In the genomic region with DNA sequence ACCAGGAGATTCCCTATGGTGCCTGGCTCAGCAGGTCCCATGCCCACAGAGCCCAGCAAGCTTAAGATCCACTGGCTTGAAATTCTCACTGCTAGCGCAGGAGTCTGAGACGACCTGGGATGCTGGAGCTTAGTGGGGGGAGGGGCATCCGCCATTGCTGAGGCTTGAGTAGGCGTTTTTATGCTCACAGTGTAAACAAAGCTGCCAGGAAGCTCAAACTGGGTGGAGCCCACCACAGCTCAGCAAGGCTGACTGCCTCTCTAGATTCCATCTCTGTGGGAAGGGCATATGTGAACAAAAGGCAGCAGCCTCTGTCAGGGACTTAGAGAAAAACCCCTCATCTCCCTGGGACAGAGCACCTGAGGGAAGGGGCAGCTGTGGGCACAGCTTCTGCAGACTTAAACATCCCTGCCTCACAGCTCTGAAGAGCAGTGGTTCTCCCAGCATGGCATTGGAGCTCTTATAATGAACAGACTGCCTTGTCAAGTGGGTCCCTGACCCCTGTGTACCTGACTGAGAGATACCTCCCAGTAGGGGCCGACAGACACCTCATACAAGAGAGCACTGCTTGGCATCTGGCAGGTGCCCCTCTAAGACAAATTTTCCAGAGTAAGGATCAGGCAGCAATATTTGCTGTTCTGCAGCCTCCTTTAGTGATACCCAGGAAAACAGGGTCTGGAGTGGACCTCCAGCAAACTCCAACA, we compare ENCODE assay signal across 1 cellular context.
TF ChIP-seq lines count a peak whose summit lies in the region.

No MANE protein-coding gene starts in this region.

TF ChIP-seq in H1, 55 proteins besides CTCF, POLR2A, EP300 and RAD21:
- TF ChIP-seq, protein P1, sequence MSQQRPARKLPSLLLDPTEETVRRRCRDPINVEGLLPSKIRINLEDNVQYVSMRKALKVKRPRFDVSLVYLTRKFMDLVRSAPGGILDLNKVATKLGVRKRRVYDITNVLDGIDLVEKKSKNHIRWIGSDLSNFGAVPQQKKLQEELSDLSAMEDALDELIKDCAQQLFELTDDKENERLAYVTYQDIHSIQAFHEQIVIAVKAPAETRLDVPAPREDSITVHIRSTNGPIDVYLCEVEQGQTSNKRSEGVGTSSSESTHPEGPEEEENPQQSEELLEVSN (IDR thresholded peaks at IDR 0.05), result no peak
- TF ChIP-seq KDM1A (IDR thresholded peaks at IDR 0.05; ENCODE audit: borderline replicate concordance, low read length) (0 out of 2 replicates have a peak, but pooled peaks have one; percentile 12), ZNF274 (IDR thresholded peaks at IDR 0.05; ENCODE audit: borderline replicate concordance, extremely low read depth, low read length) (no peak), CTBP2 (IDR thresholded peaks at IDR 0.05; ENCODE audit: borderline replicate concordance, insufficient read depth, insufficient read length, low read length) (no peak), CREB1 (IDR thresholded peaks at IDR 0.05) (peak; percentile 37; the same call in 1 of the 2 replicates), ASH2L (IDR thresholded peaks at IDR 0.05; ENCODE audit: low read length) (no peak), SP1 (IDR thresholded peaks at IDR 0.05; ENCODE audit: low read depth, low read length) (peak; percentile 49; the same call in 1 of the 2 replicates), TEAD4 (IDR thresholded peaks at IDR 0.05; ENCODE audit: low read depth, low read length) (no peak), SUZ12 (IDR thresholded peaks at IDR 0.05; ENCODE audit: low read length) (no peak), KDM5A (IDR thresholded peaks at IDR 0.05; ENCODE audit: low read length) (no peak), BACH1 (IDR thresholded peaks at IDR 0.05; ENCODE audit: low read length) (no peak), TCF12 (IDR thresholded peaks at IDR 0.05; ENCODE audit: low read depth, low read length) (no peak), BRCA1 (IDR thresholded peaks at IDR 0.05; ENCODE audit: low read depth, low read length) (no peak), TAF1 (IDR thresholded peaks at IDR 0.05; ENCODE audit: low read depth, low read length) (peak; percentile 23; the same call in 1 of the 2 replicates), SIN3A (conservative IDR thresholded peaks at IDR 0.05 in 1 of 2, IDR thresholded peaks at IDR 0.05 in 1 of 2; ENCODE audit: low read depth in 1 of 2, low read length in 2 of 2) (no peak), PHF8 (conservative IDR thresholded peaks at IDR 0.05; ENCODE audit: low read depth, low read length) (no peak), YY1 (IDR thresholded peaks at IDR 0.05; ENCODE audit: low read depth, low read length) (peak; percentile 91), NANOG (IDR thresholded peaks at IDR 0.05; ENCODE audit: insufficient read depth, low read depth, low read length, poor library complexity, severe bottlenecking) (no peak), NRF1 (IDR thresholded peaks at IDR 0.05; ENCODE audit: low read depth, low read length) (no peak), POLR2AphosphoS5 (IDR thresholded peaks at IDR 0.05; ENCODE audit: low read depth, low read length) (no peak), RBBP5 (IDR thresholded peaks at IDR 0.05; ENCODE audit: borderline replicate concordance, low read depth, low read length) (peak; percentile 83; the same call in 1 of the 2 replicates)
- TF ChIP-seq, protein P2, sequence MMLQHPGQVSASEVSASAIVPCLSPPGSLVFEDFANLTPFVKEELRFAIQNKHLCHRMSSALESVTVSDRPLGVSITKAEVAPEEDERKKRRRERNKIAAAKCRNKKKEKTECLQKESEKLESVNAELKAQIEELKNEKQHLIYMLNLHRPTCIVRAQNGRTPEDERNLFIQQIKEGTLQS (IDR thresholded peaks at IDR 0.05; ENCODE audit: insufficient read depth, low read depth, low read length), result no peak
- TF ChIP-seq, protein P3, sequence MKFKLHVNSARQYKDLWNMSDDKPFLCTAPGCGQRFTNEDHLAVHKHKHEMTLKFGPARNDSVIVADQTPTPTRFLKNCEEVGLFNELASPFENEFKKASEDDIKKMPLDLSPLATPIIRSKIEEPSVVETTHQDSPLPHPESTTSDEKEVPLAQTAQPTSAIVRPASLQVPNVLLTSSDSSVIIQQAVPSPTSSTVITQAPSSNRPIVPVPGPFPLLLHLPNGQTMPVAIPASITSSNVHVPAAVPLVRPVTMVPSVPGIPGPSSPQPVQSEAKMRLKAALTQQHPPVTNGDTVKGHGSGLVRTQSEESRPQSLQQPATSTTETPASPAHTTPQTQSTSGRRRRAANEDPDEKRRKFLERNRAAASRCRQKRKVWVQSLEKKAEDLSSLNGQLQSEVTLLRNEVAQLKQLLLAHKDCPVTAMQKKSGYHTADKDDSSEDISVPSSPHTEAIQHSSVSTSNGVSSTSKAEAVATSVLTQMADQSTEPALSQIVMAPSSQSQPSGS (IDR thresholded peaks at IDR 0.05; ENCODE audit: low read length), result no peak
